In the genomic region with DNA sequence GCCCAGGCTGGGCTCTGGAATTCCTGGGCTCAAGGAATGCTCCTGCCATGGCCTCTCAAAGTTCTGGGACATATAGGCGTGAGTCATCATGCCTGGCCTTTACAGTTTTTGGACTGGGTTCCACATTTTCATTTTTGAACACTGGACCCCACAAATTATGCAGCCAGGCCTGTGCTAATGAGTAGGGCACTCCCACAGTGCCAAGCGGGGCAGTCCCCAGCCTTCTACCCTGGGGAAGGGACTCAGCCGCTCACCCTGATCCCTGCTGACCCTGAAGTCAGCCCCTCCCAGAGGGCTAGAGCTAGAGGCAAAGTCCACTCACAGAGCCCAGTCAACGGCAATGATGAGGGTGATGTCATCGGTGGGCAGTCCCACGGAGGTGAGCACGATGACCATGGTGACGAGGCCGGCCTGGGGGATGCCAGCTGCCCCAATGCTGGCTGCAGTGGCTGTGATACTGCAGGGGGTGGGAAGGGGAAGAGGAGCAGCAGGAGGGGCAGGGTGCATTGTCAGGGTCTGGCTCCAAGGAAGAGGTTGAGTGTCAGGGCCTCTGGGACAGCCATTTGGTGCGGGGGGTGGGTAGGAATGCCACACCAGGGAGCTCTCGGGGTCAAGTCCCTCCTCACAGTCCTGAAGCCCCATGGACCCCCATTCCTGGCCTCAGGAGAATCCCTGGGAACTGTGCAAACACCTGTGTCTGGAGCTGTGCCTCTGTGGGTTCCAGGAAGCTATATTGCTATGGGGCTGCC, we compare ENCODE assay signal across 15 cellular contexts. TPM values are rescaled to one million over a fixed set of nuclear protein-coding genes. Genes with fewer than 3 reads are reported as not detected.
DNase-seq lines count a peak whose midpoint lies in the region; ATAC-seq and TF ChIP-seq lines count a peak whose summit lies in the region.
"Had no signal": no experiment of that assay in that cellular context is flagged by ENCODE, and none has a peak within 500 bp of the region (broad histone marks: within the 10 kb centered on the region; RNA-seq: fewer than 3 reads in every experiment).

No MANE protein-coding gene starts in this region.

- no peak overlapping the region for H3K4me3 Mint-ChIP-seq in HFFc6
- peak overlapping the region; percentile 8 for H3K4me3 Mint-ChIP-seq in stimulated activated effector memory CD8-positive, alpha-beta T cell treated with anti-CD3 and anti-CD28 coated beads, Interleukin-12 subunit alpha, Interleukin-12 subunit beta, amount 100 ng/mL, for 72 hours
- H3K4me3 Mint-ChIP-seq: memory B cell; stimulated activated naive CD8-positive, alpha-beta T cell treated with anti-CD3 and anti-CD28 coated beads, Interleukin-15, amount 100 ng/mL, for 72 hours had no signal

- no peaks in the 10 kb centered on the region for H3K9me3 Mint-ChIP-seq in HFFc6
- no peaks in the 10 kb centered on the region for H3K9me3 Mint-ChIP-seq in stimulated activated effector memory CD8-positive, alpha-beta T cell treated with anti-CD3 and anti-CD28 coated beads, Interleukin-12 subunit alpha, Interleukin-12 subunit beta, amount 100 ng/mL, for 72 hours
- H3K9me3 Mint-ChIP-seq: memory B cell; stimulated activated naive CD8-positive, alpha-beta T cell treated with anti-CD3 and anti-CD28 coated beads, Interleukin-15, amount 100 ng/mL, for 72 hours had no signal

- H3K4me1 Mint-ChIP-seq in HFFc6 (ENCODE audit: low read depth) = peaks cover 22% of the 10 kb centered on the region
- peaks cover 5% of the 10 kb centered on the region for H3K4me1 Mint-ChIP-seq in stimulated activated effector memory CD8-positive, alpha-beta T cell treated with anti-CD3 and anti-CD28 coated beads, Interleukin-12 subunit alpha, Interleukin-12 subunit beta, amount 100 ng/mL, for 72 hours
- H3K4me1 Mint-ChIP-seq: memory B cell; stimulated activated naive CD8-positive, alpha-beta T cell treated with anti-CD3 and anti-CD28 coated beads, Interleukin-15, amount 100 ng/mL, for 72 hours had no signal

- peak; percentile 13 for DNase-seq in HFFc6
- DNase-seq in T1000 (lab: John Stamatoyannopoulos, UW) = peak; percentile 22
- DNase-seq in left colon = peak; percentile 47 to 48
- no peak for DNase-seq in stimulated activated effector memory CD8-positive, alpha-beta T cell treated with anti-CD3 and anti-CD28 coated beads, Interleukin-12 subunit alpha, Interleukin-12 subunit beta, amount 100 ng/mL, for 72 hours (ENCODE audit: low spot score in 2 of 2)
- DNase-seq in GOT3 (lab: John Stamatoyannopoulos, UW) = no peak
- DNase-seq in SKM-1 treated with dmso at 0.1 percent for 144 hours (lab: John Stamatoyannopoulos, UW; ENCODE audit: unreplicated experiment) = no peak
- no peak for DNase-seq in activated CD8-positive, alpha-beta memory T cell treated with anti-CD3 and anti-CD28 coated beads, Interleukin-2, amount 50 U/mL, for 48 hours
- DNase-seq: activated gamma-delta T cell; effector CD4-positive, alpha-beta T cell; NCI-H1930; nucleus accumbens; stimulated activated naive CD8-positive, alpha-beta T cell treated with anti-CD3 and anti-CD28 coated beads, Interleukin-15, amount 100 ng/mL, for 72 hours; SW 1271 had no signal

- H3K27ac Mint-ChIP-seq in HFFc6 = 0 out of 2 replicates have a peak overlapping the region, but pooled peaks have one; percentile 24
- H3K27ac Mint-ChIP-seq in stimulated activated effector memory CD8-positive, alpha-beta T cell treated with anti-CD3 and anti-CD28 coated beads, Interleukin-12 subunit alpha, Interleukin-12 subunit beta, amount 100 ng/mL, for 72 hours = no peak overlapping the region
- H3K27ac Mint-ChIP-seq: memory B cell had no signal

- peaks cover 2% of the 10 kb centered on the region for H3K27me3 Mint-ChIP-seq in HFFc6 (ENCODE audit: insufficient read depth)
- H3K27me3 Mint-ChIP-seq: stimulated activated naive CD8-positive, alpha-beta T cell treated with anti-CD3 and anti-CD28 coated beads, Interleukin-15, amount 100 ng/mL, for 72 hours had no signal

- peak; percentile 84 for ATAC-seq in left colon
- ATAC-seq in stimulated activated effector memory CD8-positive, alpha-beta T cell treated with anti-CD3 and anti-CD28 coated beads, Interleukin-12 subunit alpha, Interleukin-12 subunit beta, amount 100 ng/mL, for 72 hours = no peak
- ATAC-seq: stimulated activated naive CD8-positive, alpha-beta T cell treated with anti-CD3 and anti-CD28 coated beads, Interleukin-15, amount 100 ng/mL, for 72 hours had no signal

- no peak for TF ChIP-seq CTCF in HFFc6 (IDR thresholded peaks at IDR 0.05)

- H3K36me3 Mint-ChIP-seq in HFFc6 (ENCODE audit: low read depth) = no peaks in the 10 kb centered on the region
- no peaks in the 10 kb centered on the region for H3K36me3 Mint-ChIP-seq in stimulated activated effector memory CD8-positive, alpha-beta T cell treated with anti-CD3 and anti-CD28 coated beads, Interleukin-12 subunit alpha, Interleukin-12 subunit beta, amount 100 ng/mL, for 72 hours
- H3K36me3 Mint-ChIP-seq: memory B cell had no signal

- intact Hi-C loops in left colon (cut with DNase I, micrococcal nuclease) = no loop called here

RNA-seq across cellular contexts. Expression of gene PODN, which starts 27.6 kb away (rescaled TPM):
- 10 to 100 TPM in 5 of 6 experiments, 1 to 10 TPM in 1; 9.4 to 12.9 (median 10.8) TPM for total RNA-seq in HFFc6 (2021; fragmentation: NEBNext Ultra II Directional; extraction: Animal tissue kit (Norgen Biotek cat#: 25700))
- 10 to 100 TPM in 1 of 2 donors, 1 to 10 TPM in 1; 6.2 to 22.0 TPM for total RNA-seq in left colon
- total RNA-seq: activated CD8-positive, alpha-beta memory T cell treated with anti-CD3 and anti-CD28 coated beads for 36 hours had no signal

RNA-seq across cellular contexts. Expression of gene SLC1A7, which starts 52.8 kb away (rescaled TPM):
- total RNA-seq in HFFc6 (2021; fragmentation: NEBNext Ultra II Directional; extraction: Animal tissue kit (Norgen Biotek cat#: 25700)) = under 1 TPM in 1 of 6 experiments, not detected in 5; 0.09 TPM
- 1 to 10 TPM in 1 of 2 donors, under 1 TPM in 1; 0.58 to 1.1 TPM for total RNA-seq in left colon
- total RNA-seq: activated CD8-positive, alpha-beta memory T cell treated with anti-CD3 and anti-CD28 coated beads for 36 hours had no signal

Comparison
In these comparisons a context has a peak if more than half of its experiments do, and no peak if none do; other contexts are left out.
1. DNase-seq: peak in HFFc6 (single experiment), T1000 (single experiment) and left colon (2 of 2); none in stimulated activated effector memory CD8-positive, alpha-beta T cell treated with anti-CD3 and anti-CD28 coated beads, Interleukin-12 subunit alpha, Interleukin-12 subunit beta, amount 100 ng/mL, for 72 hours (0 of 2), GOT3 (single experiment), SKM-1 treated with dmso at 0.1 percent for 144 hours (single experiment) and activated CD8-positive, alpha-beta memory T cell treated with anti-CD3 and anti-CD28 coated beads, Interleukin-2, amount 50 U/mL, for 48 hours (single experiment).